8 cellular contexts compared by ENCODE assay signal in genomic region chr9:37037744-37038640, GRCh38. TPM values are rescaled to one million over a fixed set of nuclear protein-coding genes. Genes with fewer than 3 reads are reported as not detected.
DNase-seq lines count a peak whose midpoint lies in the region; ATAC-seq and TF ChIP-seq lines count a peak whose summit lies in the region.

No MANE protein-coding gene starts in this region.

- H3K27ac ChIP-seq in SU-DHL-6 (ENCODE audit: low read depth, low read length), result no peak overlapping the region
- H3K27ac ChIP-seq in right cardiac atrium (ENCODE audit: low read length), result no peak overlapping the region
- peak overlapping the region in 2 of 21 experiments; percentile 27 to 80 for H3K27ac ChIP-seq in skin epidermis
- H3K27ac ChIP-seq in prostate gland, result no peak overlapping the region
- H3K27ac ChIP-seq in SJCRH30, result no peak overlapping the region

- H3K4me2 ChIP-seq in SU-DHL-6 (ENCODE audit: low read depth, low read length, poor library complexity, severe bottlenecking), result peak overlapping the region; percentile 84

- TF ChIP-seq POLR2A in prostate gland (IDR thresholded peaks at IDR 0.05), result no peak

- H3K9me3 ChIP-seq in SU-DHL-6 (ENCODE audit: insufficient read depth, low read length) (no peaks in the 10 kb centered on the region), right cardiac atrium (ENCODE audit: control insufficient read depth, low read length) (no peaks in the 10 kb centered on the region), prostate gland (no peaks in the 10 kb centered on the region), SJCRH30 (replicated peaks) (no peaks in the 10 kb centered on the region)

- peak overlapping the region; percentile 80 for H3K9ac ChIP-seq in SU-DHL-6 (ENCODE audit: low read length)

- H3K4me1 ChIP-seq in right cardiac atrium (ENCODE audit: control insufficient read depth, insufficient read depth, low read length), result peaks cover 7% of the 10 kb centered on the region
- H3K4me1 ChIP-seq in prostate gland (replicated peaks), result peaks cover 4% of the 10 kb centered on the region
- H3K4me1 ChIP-seq in SJCRH30, result no peaks in the 10 kb centered on the region

- peaks cover 47% of the 10 kb centered on the region for H3F3A ChIP-seq in SU-DHL-6 (ENCODE audit: insufficient read depth)

- H3K4me3 ChIP-seq in SU-DHL-6 (ENCODE audit: insufficient read depth, low read length, poor library complexity, severe bottlenecking), result peak overlapping the region; percentile 69
- H3K4me3 ChIP-seq in right cardiac atrium (ENCODE audit: low read length), result peak overlapping the region; percentile 65
- H3K4me3 ChIP-seq in skin epidermis, result peak overlapping the region in 6 of 7 experiments; percentile 33 to 49 (median 40)
- H3K4me3 ChIP-seq in prostate gland, result no peak overlapping the region
- no peak overlapping the region for H3K4me3 ChIP-seq in SJCRH30

- WGBS in right cardiac atrium, result 4% methylated on average over 58 of the region's 58 CpGs
- 6% methylated on average over 53 of the region's 58 CpGs for WGBS in prostate gland

- peak in 1 of 3 donors; percentile 48 for DNase-seq in right cardiac atrium
- DNase-seq in prostate gland (ENCODE audit: low spot score), result no peak
- no peak for DNase-seq in LoVo (ENCODE audit: low spot score)
- no peak for DNase-seq in putamen (ENCODE audit: low spot score)
- no peak for DNase-seq in SJCRH30

- no peak overlapping the region for H2AFZ ChIP-seq in SU-DHL-6 (ENCODE audit: low read depth, low read length, severe bottlenecking)

- intact Hi-C loops in right cardiac atrium (cut with DNase I) (no loop called here), prostate gland (cut with DNase I) (no loop called here)

- no peaks in the 10 kb centered on the region for H3K9me2 ChIP-seq in SU-DHL-6 (replicated peaks; ENCODE audit: insufficient read depth, low read length)

- no peaks in the 10 kb centered on the region for H4K20me1 ChIP-seq in SU-DHL-6 (ENCODE audit: low read depth, low read length)

- H3K27me3 ChIP-seq in SU-DHL-6 (ENCODE audit: low read length) (no peaks in the 10 kb centered on the region), right cardiac atrium (ENCODE audit: control insufficient read depth, insufficient read depth) (no peaks in the 10 kb centered on the region), prostate gland (replicated peaks; ENCODE audit: insufficient read depth) (peaks cover 20% of the 10 kb centered on the region), SJCRH30 (no peaks in the 10 kb centered on the region)

- H3K36me3 ChIP-seq in SU-DHL-6 (ENCODE audit: low read length) (no peaks in the 10 kb centered on the region), prostate gland (no peaks in the 10 kb centered on the region), SJCRH30 (no peaks in the 10 kb centered on the region)

- H3K79me2 ChIP-seq in SU-DHL-6 (ENCODE audit: insufficient read depth, low read length), result peaks cover 16% of the 10 kb centered on the region

- ATAC-seq in GM18868 (IDR thresholded peaks at IDR 0.05; ENCODE audit: unreplicated experiment) (peak; percentile 16), right cardiac atrium (peak; percentile 17 to 42)

- TF ChIP-seq CTCF in SU-DHL-6 (IDR thresholded peaks at IDR 0.05; ENCODE audit: insufficient read depth, low read length, poor library complexity, severe bottlenecking) (no peak), prostate gland (IDR thresholded peaks at IDR 0.05) (no peak)

RNA-seq across cellular contexts. Expression of gene PAX5, which starts 3.9 kb away (rescaled TPM):
- total RNA-seq in right cardiac atrium, result under 1 TPM in 1 of 4 donors, not detected in 3; 0.03 TPM
- polyA plus RNA-seq in right cardiac atrium, result not detected
- under 1 TPM; 0.05 to 0.11 TPM for total RNA-seq in prostate gland
- 3.0 and 3.4 TPM in 2 replicates for total RNA-seq in SJCRH30 (2014; rRNA removed; shearing (Covaris generic))

Comparison
In these comparisons a context has a peak if more than half of its experiments do, and no peak if none do; other contexts are left out.
1. H3K4me3 ChIP-seq: peak in SU-DHL-6 (single experiment), right cardiac atrium (single experiment) and skin epidermis (6 of 7); none in prostate gland (0 of 2) and SJCRH30 (single experiment).